ENCODE assay signal across 14 cellular contexts in genomic region chr1:18384477-18384876, GRCh38.
DNase-seq lines count a peak whose midpoint lies in the region; ATAC-seq and TF ChIP-seq lines count a peak whose summit lies in the region.
"Had no signal": no experiment of that assay in that cellular context is flagged by ENCODE, and none has a peak within 500 bp of the region (broad histone marks: within the 10 kb centered on the region; RNA-seq: fewer than 3 reads in every experiment).

No MANE protein-coding gene starts in this region.

- H4K91ac ChIP-seq in trophoblast cell (ENCODE audit: low read depth, low read length), result no peak overlapping the region

- H3K79me1 ChIP-seq in trophoblast cell (ENCODE audit: low read length), result no peaks in the 10 kb centered on the region

- peak overlapping the region; percentile 87 for H3K27ac ChIP-seq in hepatocyte
- no peak overlapping the region for H3K27ac ChIP-seq in trophoblast cell (ENCODE audit: low read depth, low read length)

- H3K79me2 ChIP-seq in hepatocyte (no peaks in the 10 kb centered on the region), trophoblast cell (ENCODE audit: control insufficient read depth, insufficient read depth, low read length, poor library complexity) (no peaks in the 10 kb centered on the region)

- no peak overlapping the region for H3K18ac ChIP-seq in trophoblast cell (ENCODE audit: low read length)

- H4K20me1 ChIP-seq in hepatocyte (ENCODE audit: insufficient read depth, poor library complexity, severe bottlenecking), result no peaks in the 10 kb centered on the region

- no peak overlapping the region for H2BK5ac ChIP-seq in trophoblast cell (ENCODE audit: low read depth, low read length, poor library complexity)

- H3K4me2 ChIP-seq in hepatocyte (peak overlapping the region; percentile 58), trophoblast cell (ENCODE audit: low read length) (no peak overlapping the region)

- peaks cover 6% of the 10 kb centered on the region for H3K4me1 Mint-ChIP-seq in stimulated activated naive CD8-positive, alpha-beta T cell treated with anti-CD3 and anti-CD28 coated beads, Interleukin-15, Interleukin-2, amounts not matched to agents 100 ng/mL and 50 ng/mL, for 24 hours (ENCODE audit: low read depth)
- peaks cover 23% of the 10 kb centered on the region for H3K4me1 Mint-ChIP-seq in neural crest cell

- no peak overlapping the region for H4K12ac ChIP-seq in trophoblast cell (ENCODE audit: low read depth, low read length)

- H3K4me3 Mint-ChIP-seq in stimulated activated naive CD8-positive, alpha-beta T cell treated with anti-CD3 and anti-CD28 coated beads, Interleukin-15, Interleukin-2, amounts not matched to agents 100 ng/mL and 50 ng/mL, for 24 hours, result no peak overlapping the region
- peak overlapping the region; percentile 13 for H3K4me3 Mint-ChIP-seq in neural crest cell

- H3K4me1 ChIP-seq in hepatocyte (ENCODE audit: insufficient read depth) (peaks cover 13% of the 10 kb centered on the region), trophoblast cell (ENCODE audit: control insufficient read depth in 1 of 2, insufficient read depth in 2 of 2, low read length in 2 of 2) (no peaks in the 10 kb centered on the region)

- no peak overlapping the region for H2AK5ac ChIP-seq in trophoblast cell (ENCODE audit: low read length)

- peak overlapping the region; percentile 10 for H3K27ac Mint-ChIP-seq in stimulated activated naive CD8-positive, alpha-beta T cell treated with anti-CD3 and anti-CD28 coated beads, Interleukin-15, Interleukin-2, amounts not matched to agents 100 ng/mL and 50 ng/mL, for 24 hours
- no peak overlapping the region for H3K27ac Mint-ChIP-seq in neural crest cell (ENCODE audit: unreplicated experiment)

- no peak for DNase-seq in stimulated activated naive CD8-positive, alpha-beta T cell treated with anti-CD3 and anti-CD28 coated beads, Interleukin-15, Interleukin-2, amounts not matched to agents 100 U/mL and 50 U/mL, for 24 hours
- DNase-seq in hepatocyte (ENCODE audit: low spot score) (peak; percentile 18), neural crest cell (ENCODE audit: low read depth, low spot score) (no peak), medulla oblongata (ENCODE audit: extremely low spot score) (no peak), DMS153 treated with DMSO at 0.1 percent for 48 hours (lab: John Stamatoyannopoulos, UW; ENCODE audit: unreplicated experiment) (no peak), trophoblast cell (no peak)
- DNase-seq: DMS79 treated with DMSO at 0.1 percent for 48 hours, GOT3, KG1, NCI-H1092, NCI-H1694 treated with DMSO at 0.1 percent for 48 hours, SHP77 treated with DMSO at 0.1 percent for 48 hours had no signal

- no peak overlapping the region for H3K4ac ChIP-seq in trophoblast cell (ENCODE audit: low read depth, low read length)

- H3K9me3 Mint-ChIP-seq in stimulated activated naive CD8-positive, alpha-beta T cell treated with anti-CD3 and anti-CD28 coated beads, Interleukin-15, Interleukin-2, amounts not matched to agents 100 ng/mL and 50 ng/mL, for 24 hours, result peaks cover 9% of the 10 kb centered on the region
- H3K9me3 Mint-ChIP-seq in neural crest cell, result peaks cover 12% of the 10 kb centered on the region

- no CpG with 5 or more reads among the region's 1 CpG for WGBS in hepatocyte (ENCODE audit: low lambda C conversion rate, missing lambda C conversion rate)
- WGBS in trophoblast cell (ENCODE audit: extremely low coverage, insufficient coverage, insufficient read length), result no CpG with 5 or more reads among the region's 1 CpG

- H3K27me3 Mint-ChIP-seq in stimulated activated naive CD8-positive, alpha-beta T cell treated with anti-CD3 and anti-CD28 coated beads, Interleukin-15, Interleukin-2, amounts not matched to agents 100 ng/mL and 50 ng/mL, for 24 hours, result peaks cover 42% of the 10 kb centered on the region
- peaks cover 19% of the 10 kb centered on the region for H3K27me3 Mint-ChIP-seq in neural crest cell (ENCODE audit: low read depth)

- H3K9me2 ChIP-seq in hepatocyte (replicated peaks; ENCODE audit: insufficient read depth), result no peaks in the 10 kb centered on the region

- ATAC-seq in stimulated activated naive CD8-positive, alpha-beta T cell treated with anti-CD3 and anti-CD28 coated beads, Interleukin-15, Interleukin-2, amounts not matched to agents 100 U/mL and 50 U/mL, for 24 hours, result no peak
- no peak for ATAC-seq in HG02852 (IDR thresholded peaks at IDR 0.05; ENCODE audit: unreplicated experiment)

- H3K36me3 ChIP-seq in hepatocyte (replicated peaks; ENCODE audit: insufficient read depth, low read depth) (no peaks in the 10 kb centered on the region), trophoblast cell (ENCODE audit: control insufficient read depth in 1 of 2, insufficient read depth in 2 of 2, low read length in 2 of 2) (no peaks in the 10 kb centered on the region)

- H3K27me3 ChIP-seq in hepatocyte (no peaks in the 10 kb centered on the region), trophoblast cell (ENCODE audit: insufficient read depth, low read length) (no peaks in the 10 kb centered on the region)

- peak overlapping the region; percentile 56 for H2AFZ ChIP-seq in hepatocyte
- H2AFZ ChIP-seq in trophoblast cell (ENCODE audit: insufficient read depth, low read length, poor library complexity), result no peak overlapping the region

- no peak overlapping the region for H4K8ac ChIP-seq in trophoblast cell (ENCODE audit: low read depth, low read length)

- no peak overlapping the region for H3K4me3 ChIP-seq in hepatocyte
- H3K4me3 ChIP-seq in trophoblast cell (ENCODE audit: low read depth, low read length), result no peak overlapping the region

- no peak overlapping the region for H3K14ac ChIP-seq in trophoblast cell (ENCODE audit: low read length)

- no peak overlapping the region for H2BK12ac ChIP-seq in trophoblast cell (ENCODE audit: low read length)

- TF ChIP-seq CTCF in hepatocyte (IDR thresholded peaks at IDR 0.05; ENCODE audit: poor library complexity) (no peak), neural crest cell (conservative IDR thresholded peaks at IDR 0.05) (no peak)

- no peak overlapping the region for H2BK120ac ChIP-seq in trophoblast cell (ENCODE audit: insufficient read depth, low read length, poor library complexity)

- H3K36me3 Mint-ChIP-seq in stimulated activated naive CD8-positive, alpha-beta T cell treated with anti-CD3 and anti-CD28 coated beads, Interleukin-15, Interleukin-2, amounts not matched to agents 100 ng/mL and 50 ng/mL, for 24 hours (ENCODE audit: low read depth), result no peaks in the 10 kb centered on the region
- no peaks in the 10 kb centered on the region for H3K36me3 Mint-ChIP-seq in neural crest cell (ENCODE audit: low read depth)

- H3K9me3 ChIP-seq in hepatocyte (ENCODE audit: low read depth), result no peaks in the 10 kb centered on the region
- H3K9me3 ChIP-seq in trophoblast cell (ENCODE audit: insufficient read depth, low read depth, low read length), result no peaks in the 10 kb centered on the region

- H3K23ac ChIP-seq in trophoblast cell (ENCODE audit: low read length), result no peak overlapping the region

- no peak overlapping the region for H3K9ac ChIP-seq in trophoblast cell (ENCODE audit: low read length)
